Comparison of ENCODE assay signal across 21 cellular contexts in the genomic region with DNA sequence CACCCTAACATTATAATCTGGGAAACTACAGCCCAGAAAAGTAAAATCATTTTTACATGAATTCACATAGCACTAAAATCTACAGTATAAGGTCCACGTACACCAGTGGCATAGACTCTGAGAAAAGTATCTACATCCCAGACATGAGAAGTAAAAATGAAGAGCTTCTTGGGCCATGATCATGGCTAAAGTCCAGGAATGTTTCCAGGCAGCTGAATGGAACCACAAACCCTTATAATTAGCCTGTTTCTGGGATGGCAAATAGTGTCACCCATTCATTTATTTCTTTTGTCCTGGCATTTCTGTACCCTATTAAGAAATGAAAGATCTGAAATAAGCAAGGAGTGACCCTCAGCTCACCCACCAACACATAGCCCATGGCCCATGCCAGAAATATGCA.
A peak's percentile ranks its signal among the peaks of the same experiment; 100 is the strongest.
DNase-seq lines count a peak whose midpoint lies in the region; ATAC-seq and TF ChIP-seq lines count a peak whose summit lies in the region.
"Had no signal": no experiment of that assay in that cellular context is flagged by ENCODE, and none has a peak within 500 bp of the region (broad histone marks: within the 10 kb centered on the region; RNA-seq: fewer than 3 reads in every experiment).

No MANE protein-coding gene starts in this region.

- H2BK20ac ChIP-seq in IMR-90 (ENCODE audit: low read depth, low read length), result no peak overlapping the region

- dilution Hi-C loops in IMR-90 (cut with HindIII; ENCODE audit: low sequenced_read_pairs, unreplicated experiment), result no loop called here

- 60 to 66% methylated on average over 1 of the region's 1 CpG for WGBS in heart right ventricle, 2 donors
- no CpG with 5 or more reads among the region's 1 CpG for WGBS in IMR-90 (ENCODE audit: extremely low coverage in 2 of 2, insufficient read length in 1 of 2), 2 experiments

- no peak overlapping the region for H2AFZ ChIP-seq in IMR-90 (replicated peaks; ENCODE audit: low read length, poor library complexity)
- H2AFZ ChIP-seq: GM23338 had no signal

- no peak overlapping the region for H3K18ac ChIP-seq in IMR-90 (ENCODE audit: low read depth, low read length)

- BruUV-seq in IMR-90 (replicated peaks; lab: Mats Ljungman, UMichigan), result no TSS peak

- no peak overlapping the region for H3K14ac ChIP-seq in IMR-90 (replicated peaks; ENCODE audit: low read depth, low read length)

- no peak overlapping the region for H2BK15ac ChIP-seq in IMR-90 (ENCODE audit: low read depth, low read length)

- TF ChIP-seq POLR2A in IMR-90 (IDR thresholded peaks at IDR 0.05; ENCODE audit: low read depth, low read length), result no peak

- H3K9me3 ChIP-seq in heart right ventricle, result no peaks in the 10 kb centered on the region
- H3K9me3 ChIP-seq in IMR-90 (ENCODE audit: control insufficient read depth, insufficient read depth, low read length), result no peaks in the 10 kb centered on the region
- no peaks in the 10 kb centered on the region for H3K9me3 ChIP-seq in MG63
- H3K9me3 ChIP-seq: BE2C, SJSA1 had no signal

- DNase-seq in heart right ventricle, result no peak
- no peak for DNase-seq in cardiac septum (ENCODE audit: low spot score)
- DNase-seq in IMR-90, result no peak
- DNase-seq in medulla oblongata (ENCODE audit: extremely low spot score), result peak; percentile 19
- no peak for DNase-seq in ecto neural progenitor cell (ENCODE audit: low spot score)
- no peak for DNase-seq in MG63
- DNase-seq: 8988T; BE2C; CD4-positive, CD25-positive, alpha-beta regulatory T cell; DMS79; HCEC 1CT; KG1; NCI-H1694 treated with DMSO at 0.1 percent for 48 hours; NCI-H2081 treated with DMSO at 0.1 percent for 48 hours; NCI-H2171 treated with DMSO at 0.1 percent for 48 hours; NCI-H446; NCI-H526; OCI-M1 had no signal

- H3K79me1 ChIP-seq in IMR-90 (ENCODE audit: low read depth in 1 of 2, low read length in 2 of 2), result no peaks in the 10 kb centered on the region

- no peak overlapping the region for H2AK5ac ChIP-seq in IMR-90 (ENCODE audit: low read depth, low read length)

- peak overlapping the region; percentile 38; the same call in 1 of the 2 replicates for H3K4ac ChIP-seq in IMR-90 (ENCODE audit: low read depth, low read length)

- in situ Hi-C loops in IMR-90 (cut with MboI; ENCODE audit: low sequenced_read_pairs), result no loop called here

- ATAC-seq in heart right ventricle (no peak), IMR-90 (ENCODE audit: low read depth) (no peak), HG02970 (IDR thresholded peaks at IDR 0.05; ENCODE audit: low FRiP score, unreplicated experiment) (no peak)

- no peak overlapping the region for H2BK5ac ChIP-seq in IMR-90 (ENCODE audit: low read depth, low read length, poor library complexity, severe bottlenecking)

- intact Hi-C loops in heart right ventricle (cut with DNase I) (loop anchor here in 1 of 10 donors (10.0 kb wide), 1 partner anchor 206 kb away; no protein-coding TSS in a partner anchor), cardiac septum (cut with DNase I) (loop anchor here (10.0 kb wide), 1 partner anchor 286 kb away; no protein-coding TSS in a partner anchor), IMR-90 (cut with micrococcal nuclease) (no loop called here)

- no peak overlapping the region for H3K9ac ChIP-seq in IMR-90 (ENCODE audit: low read depth, low read length)

- no peak overlapping the region for H4K8ac ChIP-seq in IMR-90 (ENCODE audit: low read depth in 2 of 2, low read length in 2 of 2)

- no peak overlapping the region for H2AK9ac ChIP-seq in IMR-90 (replicated peaks; ENCODE audit: low read depth, low read length, poor library complexity)

- CTCF ChIA-PET in IMR-90 (lab: Yijun Ruan, JAX), result no interaction called here

- H3K27ac ChIP-seq in heart right ventricle, result peak overlapping the region in 6 of 10 donors; percentile 54 to 82 (median 60)
- no peak overlapping the region for H3K27ac ChIP-seq in IMR-90 (ENCODE audit: insufficient read depth, low read length)

- H4K20me1 ChIP-seq in IMR-90 (ENCODE audit: insufficient read depth, low read length), result no peaks in the 10 kb centered on the region

- H3K56ac ChIP-seq in IMR-90 (ENCODE audit: extremely low read depth, insufficient read depth, low read length), result no peak overlapping the region

- no peak overlapping the region for H4K91ac ChIP-seq in IMR-90 (ENCODE audit: insufficient read depth, low read depth, low read length)

- H3K36me3 ChIP-seq in heart right ventricle, result no peaks in the 10 kb centered on the region
- H3K36me3 ChIP-seq in IMR-90 (ENCODE audit: control insufficient read depth, insufficient read depth, low read length), result no peaks in the 10 kb centered on the region
- H3K36me3 ChIP-seq in MG63, result 0 out of 2 replicates have a peak, but pooled peaks cover 3% of the 10 kb centered on the region
- H3K36me3 ChIP-seq: BE2C, SJSA1 had no signal

- no peak overlapping the region for H3K23ac ChIP-seq in IMR-90 (ENCODE audit: low read depth, low read length)

- POLR2A ChIA-PET in IMR-90 (lab: Charles Lee; ENCODE audit: unreplicated experiment), result no interaction called here

- no peak for TF ChIP-seq CTCF in heart right ventricle (IDR thresholded peaks at IDR 0.05)
- TF ChIP-seq CTCF in IMR-90 (conservative IDR thresholded peaks at IDR 0.05; ENCODE audit: low read depth, low read length), result no peak

- no peaks in the 10 kb centered on the region for H3K9me1 ChIP-seq in IMR-90 (ENCODE audit: insufficient read depth, low read length)

- H4K5ac ChIP-seq in IMR-90 (ENCODE audit: low read depth, low read length), result no peak overlapping the region

- H3K27me3 ChIP-seq in heart right ventricle, result no peaks in the 10 kb centered on the region
- no peaks in the 10 kb centered on the region for H3K27me3 ChIP-seq in IMR-90 (ENCODE audit: control insufficient read depth, insufficient read depth, low read length)
- no peaks in the 10 kb centered on the region for H3K27me3 ChIP-seq in MG63
- H3K27me3 ChIP-seq: BE2C, SJSA1 had no signal

- no peak overlapping the region for H3K4me2 ChIP-seq in IMR-90 (ENCODE audit: low read depth, low read length)
- H3K4me2 ChIP-seq: GM23338 had no signal

- H3K4me1 ChIP-seq in heart right ventricle, result peaks cover 0 to 41% (median 16%) of the 10 kb centered on the region in 9 donors
- H3K4me1 ChIP-seq in IMR-90 (ENCODE audit: control insufficient read depth, insufficient read depth, low read length), result no peaks in the 10 kb centered on the region; the same call in 1 of the 2 replicates
- H3K4me1 ChIP-seq: BE2C had no signal

- TF ChIP-seq RAD21 in IMR-90 (IDR thresholded peaks at IDR 0.05; ENCODE audit: low read length), result no peak

- no peak overlapping the region for H2BK120ac ChIP-seq in IMR-90 (ENCODE audit: low read depth, low read length)

- no peak overlapping the region for H3K4me3 ChIP-seq in heart right ventricle
- no peak overlapping the region for H3K4me3 ChIP-seq in IMR-90 (ENCODE audit: insufficient read depth, low read depth, low read length)
- no peak overlapping the region for H3K4me3 ChIP-seq in MG63
- H3K4me3 ChIP-seq: GM23338, SJSA1 had no signal

TF ChIP-seq in IMR-90, 13 proteins besides CTCF, POLR2A, EP300 and RAD21:
- TF ChIP-seq MXI1 (IDR thresholded peaks at IDR 0.05; ENCODE audit: borderline replicate concordance, low read depth, low read length) (no peak), CEBPB (IDR thresholded peaks at IDR 0.05; ENCODE audit: low read depth, low read length) (no peak), SMC3 (IDR thresholded peaks at IDR 0.05; ENCODE audit: low read depth, low read length) (no peak), FOS (IDR thresholded peaks at IDR 0.05; ENCODE audit: low read depth, low read length) (no peak), RCOR1 (IDR thresholded peaks at IDR 0.05; ENCODE audit: insufficient replicate concordance, low read length) (no peak), NFE2L2 (IDR thresholded peaks at IDR 0.05; ENCODE audit: low read depth, low read length) (no peak), CHD1 (IDR thresholded peaks at IDR 0.05; ENCODE audit: low read depth, low read length) (no peak), RFX5 (IDR thresholded peaks at IDR 0.05; ENCODE audit: low read depth, low read length) (no peak), MAZ (IDR thresholded peaks at IDR 0.05; ENCODE audit: borderline replicate concordance, low read depth, low read length) (no peak), MAFK (IDR thresholded peaks at IDR 0.05; ENCODE audit: low read depth, low read length) (no peak), BHLHE40 (IDR thresholded peaks at IDR 0.05; ENCODE audit: low read depth, low read length) (no peak)
- TF ChIP-seq, protein P1, sequence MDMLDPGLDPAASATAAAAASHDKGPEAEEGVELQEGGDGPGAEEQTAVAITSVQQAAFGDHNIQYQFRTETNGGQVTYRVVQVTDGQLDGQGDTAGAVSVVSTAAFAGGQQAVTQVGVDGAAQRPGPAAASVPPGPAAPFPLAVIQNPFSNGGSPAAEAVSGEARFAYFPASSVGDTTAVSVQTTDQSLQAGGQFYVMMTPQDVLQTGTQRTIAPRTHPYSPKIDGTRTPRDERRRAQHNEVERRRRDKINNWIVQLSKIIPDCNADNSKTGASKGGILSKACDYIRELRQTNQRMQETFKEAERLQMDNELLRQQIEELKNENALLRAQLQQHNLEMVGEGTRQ (IDR thresholded peaks at IDR 0.05; ENCODE audit: low read depth, low read length), result no peak
- TF ChIP-seq, protein P2, sequence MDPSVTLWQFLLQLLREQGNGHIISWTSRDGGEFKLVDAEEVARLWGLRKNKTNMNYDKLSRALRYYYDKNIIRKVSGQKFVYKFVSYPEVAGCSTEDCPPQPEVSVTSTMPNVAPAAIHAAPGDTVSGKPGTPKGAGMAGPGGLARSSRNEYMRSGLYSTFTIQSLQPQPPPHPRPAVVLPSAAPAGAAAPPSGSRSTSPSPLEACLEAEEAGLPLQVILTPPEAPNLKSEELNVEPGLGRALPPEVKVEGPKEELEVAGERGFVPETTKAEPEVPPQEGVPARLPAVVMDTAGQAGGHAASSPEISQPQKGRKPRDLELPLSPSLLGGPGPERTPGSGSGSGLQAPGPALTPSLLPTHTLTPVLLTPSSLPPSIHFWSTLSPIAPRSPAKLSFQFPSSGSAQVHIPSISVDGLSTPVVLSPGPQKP (IDR thresholded peaks at IDR 0.05; ENCODE audit: borderline replicate concordance, low read depth, low read length), result no peak
